In genomic region chr2:27320958-27321543, GRCh38 we compare ENCODE assay signal across 8 cellular contexts. TPM values are rescaled to one million over a fixed set of nuclear protein-coding genes. Genes with fewer than 3 reads are reported as not detected.
DNase-seq lines count a peak whose midpoint lies in the region; ATAC-seq, FAIRE-seq and TF ChIP-seq lines count a peak whose summit lies in the region.

No MANE protein-coding gene starts in this region.

- H3K27me3 Mint-ChIP-seq in stimulated activated memory B cell treated with anti-CD40 and anti-IgM and Interleukin-4, amounts not matched to agents 10 μg/mL and 1 μg/mL and 100 μg/mL, for 72 hours = no peaks in the 10 kb centered on the region

- intact Hi-C loops in prostate gland (cut with DNase I) = loop anchor here (5.0 kb wide), 1 partner anchor 36 kb away; the partner anchor contains the start of gene GTF3C2

- peaks cover 22% of the 10 kb centered on the region for H3K4me1 Mint-ChIP-seq in stimulated activated memory B cell treated with anti-CD40 and anti-IgM and Interleukin-4, amounts not matched to agents 10 μg/mL and 1 μg/mL and 100 μg/mL, for 72 hours

- no peaks in the 10 kb centered on the region for H3K9me3 Mint-ChIP-seq in stimulated activated memory B cell treated with anti-CD40 and anti-IgM and Interleukin-4, amounts not matched to agents 10 μg/mL and 1 μg/mL and 100 μg/mL, for 72 hours

- peaks cover 22% of the 10 kb centered on the region for H3K36me3 Mint-ChIP-seq in stimulated activated memory B cell treated with anti-CD40 and anti-IgM and Interleukin-4, amounts not matched to agents 10 μg/mL and 1 μg/mL and 100 μg/mL, for 72 hours

- no peaks in the 10 kb centered on the region for H3K36me3 ChIP-seq in prostate gland

- WGBS in prostate gland = 36% methylated on average over 8 of the region's 8 CpGs

- no peak for ATAC-seq in stimulated activated memory B cell treated with anti-CD40 and anti-IgM and Interleukin-4, amounts not matched to agents 10 μg/mL and 1 μg/mL and 100 μg/mL, for 72 hours

- in situ Hi-C loops in ACHN (cut with HindIII; ENCODE audit: low pct_ligation_motif_present, low pct_unique_long_range_greater_than_20kb, low sequenced_read_pairs) = no loop called here

- H3K4me1 ChIP-seq in prostate gland (replicated peaks) = peaks cover 10% of the 10 kb centered on the region

- H3K27ac Mint-ChIP-seq in stimulated activated memory B cell treated with anti-CD40 and anti-IgM and Interleukin-4, amounts not matched to agents 10 μg/mL and 1 μg/mL and 100 μg/mL, for 72 hours = no peak overlapping the region

- H3K4me3 ChIP-seq in foreskin fibroblast (ENCODE audit: low read depth in 1 of 2, low read length in 2 of 2) (peak overlapping the region in 1 of 2 donors; percentile 17), prostate gland (no peak overlapping the region)

- H3K9me3 ChIP-seq in prostate gland = no peaks in the 10 kb centered on the region

- H3K4me3 Mint-ChIP-seq in stimulated activated memory B cell treated with anti-CD40 and anti-IgM and Interleukin-4, amounts not matched to agents 10 μg/mL and 1 μg/mL and 100 μg/mL, for 72 hours = no peak overlapping the region

- H3K27ac ChIP-seq in prostate gland = peak overlapping the region; percentile 17 to 71

- DNase-seq in ACHN = peak; percentile 99
- DNase-seq in H54 (ENCODE audit: insufficient read length, low spot score) = peak; percentile 96
- peak; percentile 99 to 100 for DNase-seq in SW 1271 (lab: John Stamatoyannopoulos, UW)
- peak; percentile 99 for DNase-seq in foreskin fibroblast
- DNase-seq in prostate gland (ENCODE audit: low spot score) = peak; percentile 80
- no peak for DNase-seq in NCI-H1694 treated with DMSO at 0.1 percent for 48 hours (lab: John Stamatoyannopoulos, UW)
- DNase-seq in NK-92 treated with Interleukin-12 subunit alpha and Interleukin-12 subunit beta, amount 100 ng/mL, for 24 hours (lab: John Stamatoyannopoulos, UW) = no peak

- TF ChIP-seq CTCF in foreskin fibroblast (IDR thresholded peaks at IDR 0.05; ENCODE audit: low read depth, low read length) = peak; percentile 68
- TF ChIP-seq CTCF in prostate gland (IDR thresholded peaks at IDR 0.05) = peak; percentile 22 to 71 (median 50)

- TF ChIP-seq POLR2A in H54 (IDR thresholded peaks at IDR 0.05; ENCODE audit: low read depth, low read length) (no peak), prostate gland (IDR thresholded peaks at IDR 0.05) (peak; percentile 62)

- FAIRE-seq in H54 (lab: Jason Lieb, UNC) = peak; percentile 96

- H3K27me3 ChIP-seq in prostate gland (replicated peaks; ENCODE audit: insufficient read depth) = no peaks in the 10 kb centered on the region

RNA-seq across cellular contexts. Expression of gene MPV17, which starts 1.8 kb away (rescaled TPM):
- total RNA-seq in prostate gland = 10 to 100 TPM; 82.5 to 90.3 TPM

RNA-seq across cellular contexts. Expression of gene UCN, which starts 12.8 kb away (rescaled TPM):
- 10 to 100 TPM in 1 of 2 donors, 1 to 10 TPM in 1; 4.2 to 11.2 TPM for total RNA-seq in prostate gland

RNA-seq across cellular contexts. Expression of gene GTF3C2, which starts 35.5 kb away (rescaled TPM):
- 10 to 100 TPM; 41.2 to 66.1 TPM for total RNA-seq in prostate gland

RNA-seq across cellular contexts. Expression of gene TRIM54, which starts 38.8 kb away (rescaled TPM):
- total RNA-seq in prostate gland = 10 to 100 TPM in 1 of 2 donors, 1 to 10 TPM in 1; 2.8 to 17.9 TPM

RNA-seq across cellular contexts. Expression of gene DNAJC5G, which starts 45.8 kb away (rescaled TPM):
- total RNA-seq in prostate gland = 10 to 100 TPM in 1 of 2 donors, not detected in 1; 16.1 TPM

Comparison
In these comparisons a context has a peak if more than half of its experiments do, and no peak if none do; other contexts are left out.
1. DNase-seq: peak in ACHN (single experiment), H54 (single experiment), SW 1271 (2 of 2), foreskin fibroblast (2 of 2) and prostate gland (single experiment); none in NCI-H1694 treated with DMSO at 0.1 percent for 48 hours (single experiment) and NK-92 treated with Interleukin-12 subunit alpha and Interleukin-12 subunit beta, amount 100 ng/mL, for 24 hours (single experiment).